In genomic region chr5:138951986-138952735, GRCh38 we compare ENCODE assay signal across 15 cellular contexts.
DNase-seq lines count a peak whose midpoint lies in the region; ATAC-seq and TF ChIP-seq lines count a peak whose summit lies in the region.
"Had no signal": no experiment of that assay in that cellular context is flagged by ENCODE, and none has a peak within 500 bp of the region (broad histone marks: within the 10 kb centered on the region; RNA-seq: fewer than 3 reads in every experiment).

No MANE protein-coding gene starts in this region.

- no peak overlapping the region for H2AFZ ChIP-seq in DND-41 (ENCODE audit: low read depth, low read length)
- H2AFZ ChIP-seq: GM23338 had no signal

- peaks cover 11% of the 10 kb centered on the region for H3K36me3 Mint-ChIP-seq in endothelial cell (ENCODE audit: low read depth, unreplicated experiment)

- H3K9me3 ChIP-seq in DND-41 (ENCODE audit: insufficient read depth, low read length, severe bottlenecking) (no peaks in the 10 kb centered on the region), WERI-Rb-1 (ENCODE audit: severe bottlenecking) (no peaks in the 10 kb centered on the region), lower lobe of right lung (no peaks in the 10 kb centered on the region), stomach smooth muscle (ENCODE audit: control insufficient read depth in 2 of 2, low read length in 2 of 2) (no peaks in the 10 kb centered on the region)
- H3K9me3 ChIP-seq: ovary, spleen had no signal

- POLR2A ChIA-PET in GM10248 (lab: Yijun Ruan, JAX): no interaction called here

- TF ChIP-seq CTCF in DND-41 (IDR thresholded peaks at IDR 0.05; ENCODE audit: borderline replicate concordance, extremely low read depth, low read length, poor library complexity, severe bottlenecking) (no peak), WERI-Rb-1 (IDR thresholded peaks at IDR 0.05; ENCODE audit: low read depth, low read length) (no peak), lower lobe of right lung (IDR thresholded peaks at IDR 0.05) (no peak), endothelial cell (IDR thresholded peaks at IDR 0.05; ENCODE audit: unreplicated experiment) (no peak), GM10248 (IDR thresholded peaks at IDR 0.05; ENCODE audit: control extremely low read depth, extremely low read depth, low read depth, missing control alignments) (no peak)

- H3K4me1 Mint-ChIP-seq in endothelial cell (ENCODE audit: unreplicated experiment): peaks cover 19% of the 10 kb centered on the region

- no peak overlapping the region for H3K4me2 ChIP-seq in DND-41 (ENCODE audit: insufficient read depth, low read length)
- H3K4me2 ChIP-seq: GM23338 had no signal

- no peaks in the 10 kb centered on the region for H4K20me1 ChIP-seq in DND-41 (ENCODE audit: insufficient read depth, low read length)

- no peak overlapping the region for H3K4me3 Mint-ChIP-seq in endothelial cell (ENCODE audit: unreplicated experiment)
- H3K4me3 Mint-ChIP-seq: GM23338 had no signal

- peaks cover 7% of the 10 kb centered on the region; the same call in 1 of the 2 replicates for H3K36me3 ChIP-seq in DND-41 (ENCODE audit: insufficient read depth, low read length)
- peaks cover 8% of the 10 kb centered on the region for H3K36me3 ChIP-seq in WERI-Rb-1
- peaks cover 8% of the 10 kb centered on the region for H3K36me3 ChIP-seq in lower lobe of right lung
- peaks cover 2 to 7% of the 10 kb centered on the region in 2 donors for H3K36me3 ChIP-seq in stomach smooth muscle (ENCODE audit: control insufficient read depth in 2 of 2, insufficient read depth in 2 of 2, low read length in 2 of 2)
- H3K36me3 ChIP-seq: ovary had no signal

- peak overlapping the region; percentile 45; the same call in 1 of the 2 replicates for H3K9ac ChIP-seq in DND-41 (ENCODE audit: low read depth, low read length)
- H3K9ac ChIP-seq in stomach smooth muscle (ENCODE audit: low read length in 2 of 2): no peak overlapping the region

- ATAC-seq in DND-41 (ENCODE audit: insufficient read depth, low read depth): no peak
- ATAC-seq in lower lobe of right lung: no peak
- ATAC-seq: GM23338 had no signal

- peaks cover 28% of the 10 kb centered on the region for H3K4me1 ChIP-seq in DND-41 (ENCODE audit: insufficient read depth, low read length)
- peaks cover 66% of the 10 kb centered on the region for H3K4me1 ChIP-seq in lower lobe of right lung
- H3K4me1 ChIP-seq in stomach smooth muscle (ENCODE audit: control insufficient read depth, insufficient read depth, low read length): peaks cover 55% of the 10 kb centered on the region

- H3K27me3 Mint-ChIP-seq in endothelial cell (ENCODE audit: unreplicated experiment): peaks cover 27% of the 10 kb centered on the region

- H3K79me2 ChIP-seq in DND-41 (ENCODE audit: insufficient read depth, low read length): no peaks in the 10 kb centered on the region

- H3K4me3 ChIP-seq in DND-41 (ENCODE audit: low read depth in 1 of 2, low read length in 2 of 2): no peak overlapping the region
- H3K4me3 ChIP-seq in WERI-Rb-1 (ENCODE audit: low read depth, low read length): no peak overlapping the region
- no peak overlapping the region for H3K4me3 ChIP-seq in lower lobe of right lung
- no peak overlapping the region for H3K4me3 ChIP-seq in stomach smooth muscle (ENCODE audit: low read length in 2 of 2)
- H3K4me3 ChIP-seq: GM23338, ovary, spleen had no signal

- intact Hi-C loops in lower lobe of right lung (cut with DNase I): no loop called here

- peak overlapping the region; percentile 75 for H3K27ac ChIP-seq in DND-41 (ENCODE audit: low read length)
- peak overlapping the region; percentile 81 for H3K27ac ChIP-seq in WERI-Rb-1
- H3K27ac ChIP-seq in lower lobe of right lung: peak overlapping the region; percentile 68
- H3K27ac ChIP-seq in stomach smooth muscle (ENCODE audit: low read length): peak overlapping the region; percentile 70

- H3K27me3 ChIP-seq in DND-41 (ENCODE audit: insufficient read depth, low read length, poor library complexity): no peaks in the 10 kb centered on the region
- no peaks in the 10 kb centered on the region for H3K27me3 ChIP-seq in WERI-Rb-1 (ENCODE audit: insufficient read depth, low read depth, severe bottlenecking)
- no peaks in the 10 kb centered on the region for H3K27me3 ChIP-seq in lower lobe of right lung (ENCODE audit: low read depth)
- no peaks in the 10 kb centered on the region for H3K27me3 ChIP-seq in stomach smooth muscle (ENCODE audit: control insufficient read depth in 1 of 2, insufficient read depth in 2 of 2, low read length in 2 of 2)
- H3K27me3 ChIP-seq: ovary, spleen had no signal

- no peak for DNase-seq in DND-41
- DNase-seq in WERI-Rb-1: no peak
- no peak for DNase-seq in lower lobe of right lung
- no peak for DNase-seq in endothelial cell (ENCODE audit: low spot score)
- no peak for DNase-seq in GM10248 (ENCODE audit: extremely low spot score)
- DNase-seq in C1 segment of cervical spinal cord (lab: John Stamatoyannopoulos, UW): no peak
- DNase-seq: activated CD4-positive, alpha-beta T cell treated with anti-CD3 and anti-CD28 coated beads for 48 hours; Karpas-422; NCI-H1105 treated with DMSO at 0.1 percent for 48 hours; stimulated activated naive CD4-positive, alpha-beta T cell treated with Interleukin-2 at 50 U/mL for 16 hours had no signal

- H3K27ac Mint-ChIP-seq in endothelial cell (ENCODE audit: unreplicated experiment): no peak overlapping the region
- H3K27ac Mint-ChIP-seq: GM23338 had no signal

- CTCF ChIA-PET in GM10248 (lab: Yijun Ruan, JAX): no interaction called here

- no peaks in the 10 kb centered on the region for H3K9me3 Mint-ChIP-seq in endothelial cell (ENCODE audit: unreplicated experiment)
- H3K9me3 Mint-ChIP-seq: CD14-positive monocyte, GM23338 had no signal
